8 cellular contexts compared by ENCODE assay signal in genomic region chr10:114043532-114044250, GRCh38. TPM values are rescaled to one million over a fixed set of nuclear protein-coding genes. Genes with fewer than 3 reads are reported as not detected.
DNase-seq lines count a peak whose midpoint lies in the region; ATAC-seq and TF ChIP-seq lines count a peak whose summit lies in the region.

Gene ADRB1, plus strand, starts transcription at chr10:114043866. Its CDS starts 267 bp downstream, at chr10:114044133.

- TF ChIP-seq CTCF in nephron progenitor cell (IDR thresholded peaks at IDR 0.05), result no peak

- H3K4me1 Mint-ChIP-seq in activated T-helper 1 cell treated with anti-CD3 and anti-CD28 coated beads, Interleukin-12 subunit alpha, Interleukin-12 subunit beta, Interleukin-2, Interleukin-4 antibody, amounts not matched to agents 30 ng/mL and 10 ng/mL and 1 ng/mL, durations not matched to agents 14 hours and 24 hours and 36 hours (ENCODE audit: low read depth), result peaks cover 8% of the 10 kb centered on the region
- H3K4me1 Mint-ChIP-seq in nephron progenitor cell, result peaks cover 22% of the 10 kb centered on the region

- H3K4me3 Mint-ChIP-seq in activated T-helper 1 cell treated with anti-CD3 and anti-CD28 coated beads, Interleukin-12 subunit alpha, Interleukin-12 subunit beta, Interleukin-2, Interleukin-4 antibody, amounts not matched to agents 30 ng/mL and 10 ng/mL and 1 ng/mL, durations not matched to agents 14 hours and 24 hours and 36 hours, result peak within 1 kb of the TSS; percentile 67
- peak within 1 kb of the TSS; percentile 80 for H3K4me3 Mint-ChIP-seq in nephron progenitor cell

- H3K9me3 Mint-ChIP-seq in activated T-helper 1 cell treated with anti-CD3 and anti-CD28 coated beads, Interleukin-12 subunit alpha, Interleukin-12 subunit beta, Interleukin-2, Interleukin-4 antibody, amounts not matched to agents 30 ng/mL and 10 ng/mL and 1 ng/mL, durations not matched to agents 14 hours and 24 hours and 36 hours, result no peaks in the 10 kb centered on the region
- peaks cover 3% of the 10 kb centered on the region for H3K9me3 Mint-ChIP-seq in nephron progenitor cell

- H3K36me3 Mint-ChIP-seq in activated T-helper 1 cell treated with anti-CD3 and anti-CD28 coated beads, Interleukin-12 subunit alpha, Interleukin-12 subunit beta, Interleukin-2, Interleukin-4 antibody, amounts not matched to agents 30 ng/mL and 10 ng/mL and 1 ng/mL, durations not matched to agents 14 hours and 24 hours and 36 hours (ENCODE audit: low read depth), result no peaks in the 10 kb centered on the region
- no peaks in the 10 kb centered on the region for H3K36me3 Mint-ChIP-seq in nephron progenitor cell (ENCODE audit: low read depth)

- ATAC-seq in HG02885 (IDR thresholded peaks at IDR 0.05; ENCODE audit: poor library complexity, unreplicated experiment), result peak; percentile 53

- DNase-seq in NCI-H345 (lab: John Stamatoyannopoulos, UW) (peak; percentile 53), NCI-H345 treated with DMSO at 0.1 percent for 48 hours (lab: John Stamatoyannopoulos, UW; ENCODE audit: unreplicated experiment) (no peak), NCI-H510A treated with DMSO at 0.1 percent for 48 hours (lab: John Stamatoyannopoulos, UW) (peak; percentile 66), germinal center (ENCODE audit: low spot score) (peak; percentile 19), nephron progenitor cell (peak; percentile 80), KG1 (lab: John Stamatoyannopoulos, UW) (no peak)
- no peak for DNase-seq in activated T-helper 1 cell treated with anti-CD3 and anti-CD28 coated beads, Interleukin-12 subunit alpha, Interleukin-12 subunit beta, Interleukin-2, Interleukin-4 antibody, amounts not matched to agents 30 ng/mL and 10 ng/mL and 1 ng/mL, durations not matched to agents 14 hours and 24 hours and 36 hours (ENCODE audit: low spot score)

- intact Hi-C loops in activated T-helper 1 cell treated with anti-CD3 and anti-CD28 coated beads, Interleukin-12 subunit alpha, Interleukin-12 subunit beta, Interleukin-2, Interleukin-4 antibody, amounts not matched to agents 30 ng/mL and 10 ng/mL and 1 ng/mL, durations not matched to agents 14 hours and 24 hours and 36 hours (cut with micrococcal nuclease), result loop anchor here (2.0 to 5.0 kb wide), 2 partner anchors 81 to 189 kb away; partner anchors contain the start of genes DCLRE1A and NHLRC2

- H3K27me3 Mint-ChIP-seq in activated T-helper 1 cell treated with anti-CD3 and anti-CD28 coated beads, Interleukin-12 subunit alpha, Interleukin-12 subunit beta, Interleukin-2, Interleukin-4 antibody, amounts not matched to agents 30 ng/mL and 10 ng/mL and 1 ng/mL, durations not matched to agents 14 hours and 24 hours and 36 hours (ENCODE audit: insufficient read depth), result peaks cover 82% of the 10 kb centered on the region
- H3K27me3 Mint-ChIP-seq in nephron progenitor cell (ENCODE audit: low read depth, poor library complexity), result peaks cover 91% of the 10 kb centered on the region

- H3K27ac Mint-ChIP-seq in activated T-helper 1 cell treated with anti-CD3 and anti-CD28 coated beads, Interleukin-12 subunit alpha, Interleukin-12 subunit beta, Interleukin-2, Interleukin-4 antibody, amounts not matched to agents 30 ng/mL and 10 ng/mL and 1 ng/mL, durations not matched to agents 14 hours and 24 hours and 36 hours, result no peak within 1 kb of the TSS
- H3K27ac Mint-ChIP-seq in nephron progenitor cell, result no peak within 1 kb of the TSS

RNA-seq across cellular contexts. Expression of gene ADRB1, which starts in this region (rescaled TPM):
- not detected in 2 replicates for total RNA-seq in activated T-helper 1 cell treated with anti-CD3 and anti-CD28 coated beads, Interleukin-12 subunit alpha, Interleukin-12 subunit beta, Interleukin-2, Interleukin-4 antibody, amounts not matched to agents 30 ng/mL and 10 ng/mL and 1 ng/mL, durations not matched to agents 14 hours and 24 hours and 36 hours

Comparison
In these comparisons a context has a peak if more than half of its experiments do, and no peak if none do; other contexts are left out.
1. DNase-seq: peak in NCI-H345 (single experiment), NCI-H510A treated with DMSO at 0.1 percent for 48 hours (single experiment), germinal center (single experiment) and nephron progenitor cell (single experiment); none in NCI-H345 treated with DMSO at 0.1 percent for 48 hours (single experiment), activated T-helper 1 cell treated with anti-CD3 and anti-CD28 coated beads, Interleukin-12 subunit alpha, Interleukin-12 subunit beta, Interleukin-2, Interleukin-4 antibody, amounts not matched to agents 30 ng/mL and 10 ng/mL and 1 ng/mL, durations not matched to agents 14 hours and 24 hours and 36 hours (single experiment) and KG1 (single experiment).